In genomic region chr3:139423232-139423631, GRCh38 we compare ENCODE assay signal across 9 cellular contexts. TPM values are rescaled to one million over a fixed set of nuclear protein-coding genes. Genes with fewer than 3 reads are reported as not detected.
"Had no signal": no experiment of that assay in that cellular context is flagged by ENCODE, and none has a peak within 500 bp of the region (broad histone marks: within the 10 kb centered on the region; RNA-seq: fewer than 3 reads in every experiment).

No MANE protein-coding gene starts in this region.

- H3K36me3 ChIP-seq: HAP-1 had no signal

- H3K4me1 ChIP-seq: HAP-1 had no signal

- H3K27ac Mint-ChIP-seq: HFFc6 had no signal

- H3K9me3 Mint-ChIP-seq: HFFc6 had no signal

- H3K9me3 ChIP-seq: HAP-1 had no signal

- H3K9ac ChIP-seq: GM23248 had no signal

- H3K4me3 Mint-ChIP-seq: HFFc6 had no signal

- H3K27ac ChIP-seq: GM23248, HL-60 had no signal

- DNase-seq: GM23248, GOT3, H7, HFFc6, IMR-90 had no signal

- ATAC-seq: HCT116 had no signal

- H3K4me3 ChIP-seq: GM23248, HAP-1 had no signal

RNA-seq across cellular contexts. Expression of gene RBP2, which starts 53.1 kb away (rescaled TPM):
- total RNA-seq: GM23248, H4, H7, HFFc6, IMR-90 had no signal
